Comparison of ENCODE assay signal across 20 cellular contexts in the genomic region with DNA sequence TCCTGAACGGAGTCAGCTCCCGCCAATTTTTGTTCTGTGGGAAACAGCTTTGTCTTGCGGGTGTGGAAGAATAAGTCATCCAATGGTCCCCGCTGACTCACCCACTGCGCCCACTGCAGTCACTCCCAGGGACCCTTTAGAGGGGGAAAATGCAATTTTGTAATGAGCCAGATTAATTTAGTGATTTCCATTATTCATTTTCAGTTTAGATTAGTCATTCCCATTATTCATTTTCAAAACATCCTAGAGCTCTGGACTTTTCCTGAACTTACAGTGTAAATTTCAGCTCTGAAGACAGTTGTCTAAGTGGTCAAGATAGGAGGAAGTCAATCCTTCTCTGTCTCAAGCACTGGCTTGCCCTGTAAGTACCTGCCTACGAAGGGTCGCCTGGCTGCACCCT.
A peak's percentile ranks its signal among the peaks of the same experiment; 100 is the strongest.
DNase-seq lines count a peak whose midpoint lies in the region; ATAC-seq and TF ChIP-seq lines count a peak whose summit lies in the region.
"Had no signal": no experiment of that assay in that cellular context is flagged by ENCODE, and none has a peak within 500 bp of the region (broad histone marks: within the 10 kb centered on the region; RNA-seq: fewer than 3 reads in every experiment).

No MANE protein-coding gene starts in this region.

- H3K4me3 ChIP-seq in breast epithelium: no peak overlapping the region
- no peak overlapping the region for H3K4me3 ChIP-seq in astrocyte of the spinal cord (ENCODE audit: low read depth, low read length)
- no peak overlapping the region for H3K4me3 ChIP-seq in gastrocnemius medialis
- H3K4me3 ChIP-seq: SJCRH30 had no signal

- no peak overlapping the region for H3K4me3 Mint-ChIP-seq in MCF 10A (ENCODE audit: unreplicated experiment)
- no peak overlapping the region for H3K4me3 Mint-ChIP-seq in stimulated activated naive CD8-positive, alpha-beta T cell treated with anti-CD3 and anti-CD28 coated beads, Interleukin-15, amount 100 ng/mL, for 72 hours
- H3K4me3 Mint-ChIP-seq: activated naive CD4-positive, alpha-beta T cell treated with anti-CD3 and anti-CD28 coated beads for 36 hours; type B pancreatic cell had no signal

- H3K9me3 ChIP-seq in breast epithelium (no peaks in the 10 kb centered on the region), gastrocnemius medialis (no peaks in the 10 kb centered on the region)
- H3K9me3 ChIP-seq: neutrophil, SJCRH30 had no signal

- CTCF ChIA-PET in MCF 10A (lab: Yijun Ruan, JAX): interaction anchor here (0.5 kb wide), 1 partner anchor 1092 kb away, joined by 3 read pairs; no protein-coding TSS in a partner anchor

- DNase-seq in MCF 10A (ENCODE audit: unreplicated experiment) (peak; percentile 45), breast epithelium (ENCODE audit: low spot score in 2 of 2) (no peak), astrocyte of the spinal cord (ENCODE audit: low read depth, low spot score) (peak; percentile 59), glomerular visceral epithelial cell (ENCODE audit: extremely low spot score) (peak; percentile 10), hypothalamus (lab: John Stamatoyannopoulos, UW) (no peak), gastrocnemius medialis (no peak)
- DNase-seq in stimulated activated naive CD8-positive, alpha-beta T cell treated with anti-CD3 and anti-CD28 coated beads, Interleukin-15, amount 100 ng/mL, for 72 hours: no peak
- DNase-seq: 8988T; activated CD4-positive, alpha-beta T cell treated with anti-CD3 and anti-CD28 coated beads for 4 hours; activated naive CD4-positive, alpha-beta T cell treated with anti-CD3 and anti-CD28 coated beads for 36 hours; effector CD4-positive, alpha-beta T cell; KBM-7; NCI-H1417; NCI-H226; SJCRH30; T-helper 9 cell had no signal

- H3K27me3 ChIP-seq in breast epithelium (no peaks in the 10 kb centered on the region), gastrocnemius medialis (no peaks in the 10 kb centered on the region)
- H3K27me3 ChIP-seq: neutrophil, SJCRH30 had no signal

- H3K9me3 Mint-ChIP-seq in MCF 10A (ENCODE audit: unreplicated experiment): no peaks in the 10 kb centered on the region
- H3K9me3 Mint-ChIP-seq in stimulated activated naive CD8-positive, alpha-beta T cell treated with anti-CD3 and anti-CD28 coated beads, Interleukin-15, amount 100 ng/mL, for 72 hours: no peaks in the 10 kb centered on the region
- H3K9me3 Mint-ChIP-seq: activated naive CD4-positive, alpha-beta T cell treated with anti-CD3 and anti-CD28 coated beads for 36 hours; type B pancreatic cell had no signal

- BruUV-seq in MCF 10A (replicated peaks; lab: Mats Ljungman, UMichigan): no TSS peak

- H3K27ac Mint-ChIP-seq in MCF 10A (ENCODE audit: low read depth, unreplicated experiment): no peak overlapping the region
- H3K27ac Mint-ChIP-seq in stimulated activated naive CD8-positive, alpha-beta T cell treated with anti-CD3 and anti-CD28 coated beads, Interleukin-15, amount 100 ng/mL, for 72 hours: no peak overlapping the region
- H3K27ac Mint-ChIP-seq: activated naive CD4-positive, alpha-beta T cell treated with anti-CD3 and anti-CD28 coated beads for 36 hours; type B pancreatic cell had no signal

- peaks cover 30% of the 10 kb centered on the region for H3K4me1 Mint-ChIP-seq in MCF 10A (ENCODE audit: insufficient read depth, unreplicated experiment)
- H3K4me1 Mint-ChIP-seq in stimulated activated naive CD8-positive, alpha-beta T cell treated with anti-CD3 and anti-CD28 coated beads, Interleukin-15, amount 100 ng/mL, for 72 hours: no peaks in the 10 kb centered on the region

- peaks cover 11% of the 10 kb centered on the region for H3K36me3 Mint-ChIP-seq in MCF 10A (ENCODE audit: insufficient read depth, unreplicated experiment)
- H3K36me3 Mint-ChIP-seq: type B pancreatic cell had no signal

- no peak for TF ChIP-seq POLR2A in breast epithelium (IDR thresholded peaks at IDR 0.05)
- no peak for TF ChIP-seq POLR2A in gastrocnemius medialis (IDR thresholded peaks at IDR 0.05)

- H3K27me3 Mint-ChIP-seq in MCF 10A (ENCODE audit: insufficient read depth, unreplicated experiment): peaks cover 15% of the 10 kb centered on the region
- peaks cover 18% of the 10 kb centered on the region for H3K27me3 Mint-ChIP-seq in stimulated activated naive CD8-positive, alpha-beta T cell treated with anti-CD3 and anti-CD28 coated beads, Interleukin-15, amount 100 ng/mL, for 72 hours

- ATAC-seq in GM18868 (IDR thresholded peaks at IDR 0.05; ENCODE audit: unreplicated experiment): no peak
- ATAC-seq in gastrocnemius medialis: no peak
- no peak for ATAC-seq in stimulated activated naive CD8-positive, alpha-beta T cell treated with anti-CD3 and anti-CD28 coated beads, Interleukin-15, amount 100 ng/mL, for 72 hours
- ATAC-seq: HCT116 had no signal

- TF ChIP-seq CTCF in MCF 10A (IDR thresholded peaks at IDR 0.05; ENCODE audit: unreplicated experiment) (no peak), breast epithelium (IDR thresholded peaks at IDR 0.05) (no peak), astrocyte of the spinal cord (IDR thresholded peaks at IDR 0.05; ENCODE audit: low read depth, low read length) (no peak), gastrocnemius medialis (IDR thresholded peaks at IDR 0.05 in 4 of 5, conservative IDR thresholded peaks at IDR 0.05 in 1 of 5) (no peak)

- intact Hi-C loops in MCF 10A (cut with micrococcal nuclease) (no loop called here), breast epithelium (cut with DNase I; ENCODE audit: low total_unique reads) (no loop called here), gastrocnemius medialis (cut with DNase I; ENCODE audit: low total_unique reads) (no loop called here)

- no peaks in the 10 kb centered on the region for H3K36me3 ChIP-seq in breast epithelium
- no peaks in the 10 kb centered on the region for H3K36me3 ChIP-seq in gastrocnemius medialis
- H3K36me3 ChIP-seq: neutrophil, SJCRH30 had no signal

- H3K27ac ChIP-seq in breast epithelium (no peak overlapping the region), gastrocnemius medialis (no peak overlapping the region)
- H3K27ac ChIP-seq: neutrophil, SJCRH30 had no signal

- H3K4me1 ChIP-seq in breast epithelium (no peaks in the 10 kb centered on the region), gastrocnemius medialis (no peaks in the 10 kb centered on the region)
- H3K4me1 ChIP-seq: SJCRH30 had no signal

- POLR2A ChIA-PET in MCF 10A (lab: Yijun Ruan, JAX): no interaction called here

- in situ Hi-C loops in astrocyte of the spinal cord (cut with HindIII; ENCODE audit: low sequenced_read_pairs) (no loop called here), gastrocnemius medialis (cut with MboI; ENCODE audit: low sequenced_read_pairs in 4 of 4) (no loop called here)

Comparison
In these comparisons a context has a peak if more than half of its experiments do, and no peak if none do; other contexts are left out.
1. DNase-seq: peak in MCF 10A (single experiment), astrocyte of the spinal cord (single experiment) and glomerular visceral epithelial cell (single experiment); none in breast epithelium (0 of 2), hypothalamus (0 of 51), gastrocnemius medialis (0 of 2) and stimulated activated naive CD8-positive, alpha-beta T cell treated with anti-CD3 and anti-CD28 coated beads, Interleukin-15, amount 100 ng/mL, for 72 hours (0 of 2).